ENCODE assay signal across 3 cellular contexts in genomic region chr19:3224346-3225325, GRCh38.
A peak's percentile ranks its signal among the peaks of the same experiment; 100 is the strongest.
TF ChIP-seq lines count a peak whose summit lies in the region.

CELF5 (plus strand) TSS chr19:3224661; CDS start chr19:3224740, 79 bp downstream.

TF ChIP-seq in IMR-90, 13 proteins besides CTCF, POLR2A, EP300 and RAD21:
- TF ChIP-seq BHLHE40 (IDR thresholded peaks at IDR 0.05; ENCODE audit: low read depth, low read length) (no peak), USF2 (IDR thresholded peaks at IDR 0.05; ENCODE audit: low read depth, low read length) (no peak), MXI1 (IDR thresholded peaks at IDR 0.05; ENCODE audit: borderline replicate concordance, low read depth, low read length) (no peak), FOS (IDR thresholded peaks at IDR 0.05; ENCODE audit: low read depth, low read length) (no peak), SMC3 (IDR thresholded peaks at IDR 0.05; ENCODE audit: low read depth, low read length) (no peak), NFE2L2 (IDR thresholded peaks at IDR 0.05; ENCODE audit: low read depth, low read length) (no peak), MAZ (IDR thresholded peaks at IDR 0.05; ENCODE audit: borderline replicate concordance, low read depth, low read length) (peak; percentile 49; the same call in 1 of the 2 replicates)

TF ChIP-seq in WTC11, 78 proteins besides CTCF, POLR2A, EP300 and RAD21:
- TF ChIP-seq ZNF532 (CRISPR knock-in tag; IDR thresholded peaks at IDR 0.05; ENCODE audit: borderline replicate concordance) (no peak), NR1H2 (CRISPR knock-in tag; IDR thresholded peaks at IDR 0.05) (no peak), NFE2L1 (CRISPR knock-in tag; IDR thresholded peaks at IDR 0.05) (no peak), SMAD3 (CRISPR knock-in tag; IDR thresholded peaks at IDR 0.05; ENCODE audit: borderline replicate concordance) (no peak), ELF4 (CRISPR knock-in tag; IDR thresholded peaks at IDR 0.05; ENCODE audit: low read depth) (no peak), TEAD4 (CRISPR knock-in tag; IDR thresholded peaks at IDR 0.05) (no peak), CREM (CRISPR knock-in tag; IDR thresholded peaks at IDR 0.05) (no peak), ZNF121 (CRISPR knock-in tag; IDR thresholded peaks at IDR 0.05) (no peak), ZSCAN18 (CRISPR knock-in tag; IDR thresholded peaks at IDR 0.05) (no peak), ATF1 (CRISPR knock-in tag; IDR thresholded peaks at IDR 0.05) (no peak), KAT7 (CRISPR knock-in tag; IDR thresholded peaks at IDR 0.05; ENCODE audit: borderline replicate concordance) (no peak), STAT6 (CRISPR knock-in tag; conservative IDR thresholded peaks at IDR 0.05; ENCODE audit: low read depth) (no peak), FOXJ3 (CRISPR knock-in tag; IDR thresholded peaks at IDR 0.05; ENCODE audit: borderline replicate concordance) (no peak), ATF2 (CRISPR knock-in tag; IDR thresholded peaks at IDR 0.05; ENCODE audit: borderline replicate concordance, low read depth) (no peak), ZBTB43 (CRISPR knock-in tag; IDR thresholded peaks at IDR 0.05) (no peak)

TF ChIP-seq in HepG2, 621 proteins besides CTCF, POLR2A, EP300 and RAD21:
- peak; percentile 18 for TF ChIP-seq HNRNPK (IDR thresholded peaks at IDR 0.05; ENCODE audit: low read depth, low read length, poor library complexity, severe bottlenecking)
- TF ChIP-seq CEBPZ (IDR thresholded peaks at IDR 0.05; ENCODE audit: low read length) = no peak
- peak; percentile 44; the same call in 1 of the 2 replicates for TF ChIP-seq ZNF777 (CRISPR knock-in tag; IDR thresholded peaks at IDR 0.05)
